ENCODE assay signal across 20 cellular contexts in the genomic region with DNA sequence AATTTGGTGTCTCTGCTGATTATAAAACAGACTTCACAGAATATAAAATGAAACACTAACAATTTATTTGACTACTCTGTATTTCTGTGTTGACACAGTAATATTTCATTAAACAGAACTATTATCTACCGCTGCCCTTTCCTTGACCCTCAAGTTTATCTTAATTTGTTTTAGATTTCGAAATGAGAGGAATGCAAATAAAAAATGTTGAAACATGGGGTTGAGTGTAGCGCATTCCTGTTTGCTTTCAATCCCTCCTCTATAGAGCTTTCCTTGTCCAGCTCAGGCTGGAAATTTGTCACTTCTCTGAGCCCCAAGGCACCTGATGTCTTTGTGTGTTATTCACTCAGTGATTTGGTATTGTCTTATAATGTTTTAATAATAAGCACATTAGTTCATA.
DNase-seq lines count a peak whose midpoint lies in the region; ATAC-seq, FAIRE-seq and TF ChIP-seq lines count a peak whose summit lies in the region.
"Had no signal": no experiment of that assay in that cellular context is flagged by ENCODE, and none has a peak within 500 bp of the region (broad histone marks: within the 10 kb centered on the region; RNA-seq: fewer than 3 reads in every experiment).

No MANE protein-coding gene starts in this region.

- peaks cover 13% of the 10 kb centered on the region for H3K9me3 Mint-ChIP-seq in stimulated activated effector memory CD8-positive, alpha-beta T cell treated with anti-CD3 and anti-CD28 coated beads, Interleukin-12 subunit alpha, Interleukin-12 subunit beta, amount 100 ng/mL, for 72 hours

- H3K9ac ChIP-seq in HepG2 (ENCODE audit: insufficient read depth, low read depth, low read length) = no peak overlapping the region

- intact Hi-C loops in HepG2 (cut with micrococcal nuclease; ENCODE audit: unreplicated experiment) = no loop called here

- CTCF ChIA-PET in HepG2 (lab: Yijun Ruan, JAX; ENCODE audit: low intra/inter-chr PET ratio, low total read pairs) = no interaction called here

- H2AFZ ChIP-seq in HepG2 (ENCODE audit: low read length) = no peak overlapping the region

- H3K79me2 ChIP-seq in HepG2 (ENCODE audit: insufficient read depth, low read length) = no peaks in the 10 kb centered on the region

- H3K27ac ChIP-seq in RWPE2 (ENCODE audit: poor library complexity, severe bottlenecking) (no peak overlapping the region), HepG2 (ENCODE audit: extremely low read length, insufficient read depth, low read length) (no peak overlapping the region)
- H3K27ac ChIP-seq: gastrocnemius medialis, skin epidermis had no signal

- POLR2A ChIA-PET in HepG2 (lab: Yijun Ruan, JAX) = no interaction called here

- TF ChIP-seq RAD21 in HepG2 (CRISPR knock-in tag; IDR thresholded peaks at IDR 0.05) = no peak

- no peak overlapping the region for H3K4me3 Mint-ChIP-seq in stimulated activated effector memory CD8-positive, alpha-beta T cell treated with anti-CD3 and anti-CD28 coated beads, Interleukin-12 subunit alpha, Interleukin-12 subunit beta, amount 100 ng/mL, for 72 hours
- H3K4me3 Mint-ChIP-seq: effector memory CD8-positive, alpha-beta T cell had no signal

- ATAC-seq in RWPE2 (ENCODE audit: low read depth) (peak; percentile 73; the same call in 2 of the 3 replicates), HepG2 (peak; percentile 100), HG03196 (IDR thresholded peaks at IDR 0.05; ENCODE audit: unreplicated experiment) (no peak)
- no peak for ATAC-seq in stimulated activated effector memory CD8-positive, alpha-beta T cell treated with anti-CD3 and anti-CD28 coated beads, Interleukin-12 subunit alpha, Interleukin-12 subunit beta, amount 100 ng/mL, for 72 hours
- ATAC-seq: effector memory CD8-positive, alpha-beta T cell; gastrocnemius medialis had no signal

- H3K4me1 Mint-ChIP-seq in stimulated activated effector memory CD8-positive, alpha-beta T cell treated with anti-CD3 and anti-CD28 coated beads, Interleukin-12 subunit alpha, Interleukin-12 subunit beta, amount 100 ng/mL, for 72 hours = no peaks in the 10 kb centered on the region

- no peak overlapping the region for H3K27ac Mint-ChIP-seq in stimulated activated effector memory CD8-positive, alpha-beta T cell treated with anti-CD3 and anti-CD28 coated beads, Interleukin-12 subunit alpha, Interleukin-12 subunit beta, amount 100 ng/mL, for 72 hours
- H3K27ac Mint-ChIP-seq: effector memory CD8-positive, alpha-beta T cell had no signal

- no peaks in the 10 kb centered on the region for H3K36me3 ChIP-seq in RWPE2 (ENCODE audit: low read depth)
- no peaks in the 10 kb centered on the region for H3K36me3 ChIP-seq in HepG2 (replicated peaks in 1 of 2; ENCODE audit: control insufficient read depth in 1 of 2, insufficient read depth in 2 of 2, low read length in 2 of 2)
- H3K36me3 ChIP-seq: gastrocnemius medialis had no signal

- TF ChIP-seq EP300 in HepG2 (IDR thresholded peaks at IDR 0.05; ENCODE audit: low read depth in 2 of 2, low read length in 2 of 2) = peak; percentile 83 to 96
- TF ChIP-seq EP300 in HepG2 (CRISPR knock-in tag; IDR thresholded peaks at IDR 0.05; ENCODE audit: borderline replicate concordance) = peak; percentile 90

- H3K4me1 ChIP-seq in RWPE2 (ENCODE audit: insufficient read depth, poor library complexity, severe bottlenecking) (no peaks in the 10 kb centered on the region), HepG2 (ENCODE audit: insufficient read depth, low read length) (peaks cover 6% of the 10 kb centered on the region; the same call in 1 of the 2 replicates)
- H3K4me1 ChIP-seq: gastrocnemius medialis had no signal

- H3K4me3 ChIP-seq in RWPE2 (ENCODE audit: severe bottlenecking) (no peak overlapping the region), HepG2 (replicated peaks in 1 of 3; ENCODE audit: insufficient read depth in 1 of 3, low read depth in 2 of 3, low read length in 3 of 3) (no peak overlapping the region)
- H3K4me3 ChIP-seq: gastrocnemius medialis, skin epidermis had no signal

- no peak for TF ChIP-seq POLR2A in HepG2 (IDR thresholded peaks at IDR 0.05; ENCODE audit: insufficient read depth in 1 of 2, low read depth in 2 of 2, low read length in 2 of 2)

- FAIRE-seq in HepG2 (lab: Jason Lieb, UNC) = peak; percentile 60
- FAIRE-seq: RCC 7860 had no signal

- DNase-seq in COR-L47 (lab: John Stamatoyannopoulos, UW) (peak; percentile 87), LoVo (ENCODE audit: low spot score) (peak; percentile 32), RWPE2 (ENCODE audit: low spot score) (no peak), HepG2 (ENCODE audit: low spot score) (peak; percentile 94), GM13977 (ENCODE audit: low spot score) (no peak), AG20443 (ENCODE audit: low spot score) (no peak)
- DNase-seq in stimulated activated effector memory CD8-positive, alpha-beta T cell treated with anti-CD3 and anti-CD28 coated beads, Interleukin-12 subunit alpha, Interleukin-12 subunit beta, amount 100 ng/mL, for 72 hours (ENCODE audit: low spot score in 2 of 2) = no peak
- DNase-seq: activated CD4-positive, CD25-positive, alpha-beta regulatory T cell treated with anti-CD3 and anti-CD28 coated beads, Interleukin-2, amount 50 U/mL, for 72 hours; activated naive CD4-positive, alpha-beta T cell; AML-193; DMS79; effector memory CD8-positive, alpha-beta T cell; gastrocnemius medialis; MM.1S; NCI-H2227 treated with DMSO at 0.1 percent for 48 hours; stimulated activated naive CD4-positive, alpha-beta T cell; T-helper 1 cell had no signal

- H4K20me1 ChIP-seq in HepG2 (ENCODE audit: insufficient read depth, low read length) = 0 out of 2 replicates have a peak, but pooled peaks cover 3% of the 10 kb centered on the region

- in situ Hi-C loops in HepG2 (cut with HindIII; ENCODE audit: extremely low pct_ligation_motif_present, low pct_unique_long_range_greater_than_20kb) (no loop called here), GM13977 (cut with MboI; ENCODE audit: low pct_unique_long_range_greater_than_20kb, low sequenced_read_pairs, unreplicated experiment) (no loop called here)

- H3K27me3 ChIP-seq in RWPE2 (ENCODE audit: insufficient read depth, poor library complexity, severe bottlenecking) = no peaks in the 10 kb centered on the region
- peaks cover 1 to 5% of the 10 kb centered on the region in 2 experiments; a peak in 2 of 5 replicates for H3K27me3 ChIP-seq in HepG2 (ENCODE audit: control insufficient read depth in 1 of 2, insufficient read depth in 2 of 2, low read length in 2 of 2)
- H3K27me3 ChIP-seq: gastrocnemius medialis had no signal

- WGBS in HepG2 (ENCODE audit: low lambda C conversion rate) = 0% methylated on average over 3 of the region's 3 CpGs

- no peaks in the 10 kb centered on the region for H3K9me3 ChIP-seq in RWPE2 (ENCODE audit: severe bottlenecking)
- H3K9me3 ChIP-seq in HepG2 (ENCODE audit: low read length) = no peaks in the 10 kb centered on the region
- H3K9me3 ChIP-seq: gastrocnemius medialis had no signal

- TF ChIP-seq CTCF in RWPE2 (IDR thresholded peaks at IDR 0.05; ENCODE audit: poor library complexity, severe bottlenecking) (no peak), HepG2 (CRISPR knock-in tag; IDR thresholded peaks at IDR 0.05) (no peak), GM13977 (IDR thresholded peaks at IDR 0.05; ENCODE audit: extremely low read depth, insufficient read depth, missing control alignments) (no peak)

- BruUV-seq in HepG2 (replicated peaks; lab: Mats Ljungman, UMichigan) = no TSS peak

- no peak overlapping the region for H3K4me2 ChIP-seq in HepG2 (ENCODE audit: low read depth, low read length)

- no peaks in the 10 kb centered on the region for H3K36me3 Mint-ChIP-seq in stimulated activated effector memory CD8-positive, alpha-beta T cell treated with anti-CD3 and anti-CD28 coated beads, Interleukin-12 subunit alpha, Interleukin-12 subunit beta, amount 100 ng/mL, for 72 hours

TF ChIP-seq in HepG2, 621 proteins besides CTCF, POLR2A, EP300 and RAD21 (continues in another document):
- TF ChIP-seq, protein P1, sequence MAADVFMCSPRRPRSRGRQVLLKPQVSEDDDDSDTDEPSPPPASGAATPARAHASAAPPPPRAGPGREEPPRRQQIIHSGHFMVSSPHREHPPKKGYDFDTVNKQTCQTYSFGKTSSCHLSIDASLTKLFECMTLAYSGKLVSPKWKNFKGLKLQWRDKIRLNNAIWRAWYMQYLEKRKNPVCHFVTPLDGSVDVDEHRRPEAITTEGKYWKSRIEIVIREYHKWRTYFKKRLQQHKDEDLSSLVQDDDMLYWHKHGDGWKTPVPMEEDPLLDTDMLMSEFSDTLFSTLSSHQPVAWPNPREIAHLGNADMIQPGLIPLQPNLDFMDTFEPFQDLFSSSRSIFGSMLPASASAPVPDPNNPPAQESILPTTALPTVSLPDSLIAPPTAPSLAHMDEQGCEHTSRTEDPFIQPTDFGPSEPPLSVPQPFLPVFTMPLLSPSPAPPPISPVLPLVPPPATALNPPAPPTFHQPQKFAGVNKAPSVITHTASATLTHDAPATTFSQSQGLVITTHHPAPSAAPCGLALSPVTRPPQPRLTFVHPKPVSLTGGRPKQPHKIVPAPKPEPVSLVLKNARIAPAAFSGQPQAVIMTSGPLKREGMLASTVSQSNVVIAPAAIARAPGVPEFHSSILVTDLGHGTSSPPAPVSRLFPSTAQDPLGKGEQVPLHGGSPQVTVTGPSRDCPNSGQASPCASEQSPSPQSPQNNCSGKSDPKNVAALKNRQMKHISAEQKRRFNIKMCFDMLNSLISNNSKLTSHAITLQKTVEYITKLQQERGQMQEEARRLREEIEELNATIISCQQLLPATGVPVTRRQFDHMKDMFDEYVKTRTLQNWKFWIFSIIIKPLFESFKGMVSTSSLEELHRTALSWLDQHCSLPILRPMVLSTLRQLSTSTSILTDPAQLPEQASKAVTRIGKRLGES (CRISPR knock-in tag; IDR thresholded peaks at IDR 0.05; ENCODE audit: borderline replicate concordance) = no peak
- no peak for TF ChIP-seq ZNF225 (CRISPR knock-in tag; IDR thresholded peaks at IDR 0.05)
- TF ChIP-seq MATR3 (CRISPR knock-in tag; IDR thresholded peaks at IDR 0.05) = no peak
- no peak for TF ChIP-seq ZNF431 (CRISPR knock-in tag; IDR thresholded peaks at IDR 0.05; ENCODE audit: borderline replicate concordance, low read depth)
- no peak for TF ChIP-seq ZNF30 (CRISPR knock-in tag; IDR thresholded peaks at IDR 0.05)
- TF ChIP-seq GATA4 (IDR thresholded peaks at IDR 0.05; ENCODE audit: borderline replicate concordance, low read depth) = peak; percentile 90; the same call in 1 of the 2 replicates
- no peak for TF ChIP-seq ZFX (CRISPR knock-in tag; IDR thresholded peaks at IDR 0.05; ENCODE audit: low read depth)
- TF ChIP-seq ZNF660 (CRISPR knock-in tag; IDR thresholded peaks at IDR 0.05; ENCODE audit: borderline replicate concordance, low read depth) = no peak
- TF ChIP-seq ZNF230 (CRISPR knock-in tag; IDR thresholded peaks at IDR 0.05) = no peak

Comparison
In these comparisons a context has a peak if more than half of its experiments do, and no peak if none do; other contexts are left out.
1. DNase-seq: peak in COR-L47 (single experiment), LoVo (single experiment) and HepG2 (single experiment); none in RWPE2 (single experiment), stimulated activated effector memory CD8-positive, alpha-beta T cell treated with anti-CD3 and anti-CD28 coated beads, Interleukin-12 subunit alpha, Interleukin-12 subunit beta, amount 100 ng/mL, for 72 hours (0 of 2), GM13977 (single experiment) and AG20443 (single experiment).
2. ATAC-seq: peak in RWPE2 (single experiment) and HepG2 (single experiment); none in stimulated activated effector memory CD8-positive, alpha-beta T cell treated with anti-CD3 and anti-CD28 coated beads, Interleukin-12 subunit alpha, Interleukin-12 subunit beta, amount 100 ng/mL, for 72 hours (single experiment) and HG03196 (single experiment).